In the genomic region with DNA sequence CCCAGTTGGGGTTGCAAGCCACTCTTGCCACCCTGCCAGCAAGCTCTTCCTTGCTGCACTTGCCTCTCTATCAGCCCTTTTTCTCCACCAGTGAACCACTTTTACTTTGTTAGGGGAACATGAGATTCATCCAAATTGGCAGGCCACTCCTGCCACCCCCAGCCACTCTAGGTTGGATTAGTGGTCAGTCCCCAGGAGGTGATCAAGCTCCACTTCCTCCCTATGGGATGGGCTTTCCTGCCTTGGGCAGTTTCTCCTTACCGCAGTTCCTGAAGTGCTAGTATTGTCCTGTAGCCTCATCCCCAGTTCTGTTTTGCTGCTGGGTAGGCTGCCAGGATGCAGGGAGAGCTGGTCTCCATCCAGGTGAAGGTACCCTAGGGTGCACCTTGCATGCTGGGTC, we compare ENCODE assay signal across 21 cellular contexts.
DNase-seq lines count a peak whose midpoint lies in the region; ATAC-seq and TF ChIP-seq lines count a peak whose summit lies in the region.
"Had no signal": no experiment of that assay in that cellular context is flagged by ENCODE, and none has a peak within 500 bp of the region (broad histone marks: within the 10 kb centered on the region; RNA-seq: fewer than 3 reads in every experiment).

No MANE protein-coding gene starts in this region.

- H3K27me3 Mint-ChIP-seq in activated T-cell treated with anti-CD3 and anti-CD28 coated beads, Interleukin-2, amount 50 U/mL, for 4 hours (ENCODE audit: low read depth) = no peaks in the 10 kb centered on the region
- H3K27me3 Mint-ChIP-seq in CD8-positive, alpha-beta T cell (ENCODE audit: low read depth) = peaks cover 8% of the 10 kb centered on the region
- peaks cover 4% of the 10 kb centered on the region for H3K27me3 Mint-ChIP-seq in activated T-helper 1 cell treated with anti-CD3 and anti-CD28 coated beads, Interleukin-12 subunit alpha, Interleukin-12 subunit beta, Interleukin-2, Interleukin-4 antibody, amounts not matched to agents 30 ng/mL and 10 ng/mL and 1 ng/mL, durations not matched to agents 14 hours and 24 hours and 36 hours (ENCODE audit: insufficient read depth)
- peaks cover 2 to 36% (median 12%) of the 10 kb centered on the region in 5 donors for H3K27me3 Mint-ChIP-seq in naive thymus-derived CD8-positive, alpha-beta T cell

- peaks cover 6% of the 10 kb centered on the region for H3K4me1 ChIP-seq in CD8-positive, alpha-beta T cell (ENCODE audit: insufficient read depth, low read length)
- no peaks in the 10 kb centered on the region for H3K4me1 ChIP-seq in thyroid gland
- H3K4me1 ChIP-seq: esophagus squamous epithelium, vagina had no signal

- no peak overlapping the region for H3K27ac Mint-ChIP-seq in CD8-positive, alpha-beta T cell
- H3K27ac Mint-ChIP-seq in activated T-helper 1 cell treated with anti-CD3 and anti-CD28 coated beads, Interleukin-12 subunit alpha, Interleukin-12 subunit beta, Interleukin-2, Interleukin-4 antibody, amounts not matched to agents 30 ng/mL and 10 ng/mL and 1 ng/mL, durations not matched to agents 14 hours and 24 hours and 36 hours = peak overlapping the region; percentile 55
- peak overlapping the region in 4 of 10 donors; percentile 35 to 79 (median 64) for H3K27ac Mint-ChIP-seq in naive thymus-derived CD8-positive, alpha-beta T cell

- no peaks in the 10 kb centered on the region for H3K36me3 ChIP-seq in CD8-positive, alpha-beta T cell (ENCODE audit: insufficient read depth, low read length)
- H3K36me3 ChIP-seq in thyroid gland = no peaks in the 10 kb centered on the region
- H3K36me3 ChIP-seq: esophagus squamous epithelium, vagina had no signal

- H3K9me3 Mint-ChIP-seq in activated T-cell treated with anti-CD3 and anti-CD28 coated beads, Interleukin-2, amount 50 U/mL, for 4 hours = no peaks in the 10 kb centered on the region
- no peaks in the 10 kb centered on the region for H3K9me3 Mint-ChIP-seq in CD8-positive, alpha-beta T cell
- no peaks in the 10 kb centered on the region for H3K9me3 Mint-ChIP-seq in activated T-helper 1 cell treated with anti-CD3 and anti-CD28 coated beads, Interleukin-12 subunit alpha, Interleukin-12 subunit beta, Interleukin-2, Interleukin-4 antibody, amounts not matched to agents 30 ng/mL and 10 ng/mL and 1 ng/mL, durations not matched to agents 14 hours and 24 hours and 36 hours
- peaks cover 0 to 3% (median 0%) of the 10 kb centered on the region in 9 donors for H3K9me3 Mint-ChIP-seq in naive thymus-derived CD8-positive, alpha-beta T cell
- H3K9me3 Mint-ChIP-seq: activated T-cell treated with anti-CD3 and anti-CD28 coated beads, Interleukin-2, amount 50 U/mL, for 24 hours had no signal

- whole genome bisulfite sequencing in thyroid gland, 2 donors = 92 to 100% methylated on average over 1 of the region's 1 CpG

- H3K27me3 ChIP-seq in CD8-positive, alpha-beta T cell (ENCODE audit: insufficient read depth, low read length) = no peaks in the 10 kb centered on the region
- H3K27me3 ChIP-seq in thyroid gland = no peaks in the 10 kb centered on the region
- H3K27me3 ChIP-seq: vagina had no signal

- H3K4me3 ChIP-seq in CD8-positive, alpha-beta T cell (ENCODE audit: low read depth, low read length) = no peak overlapping the region
- no peak overlapping the region for H3K4me3 ChIP-seq in coronary artery
- no peak overlapping the region for H3K4me3 ChIP-seq in thyroid gland (replicated peaks in 1 of 3)
- H3K4me3 ChIP-seq: GM12878, vagina had no signal

- no peak for TF ChIP-seq CTCF in CD8-positive, alpha-beta T cell (IDR thresholded peaks at IDR 0.05)
- TF ChIP-seq CTCF in coronary artery (IDR thresholded peaks at IDR 0.05) (no peak), thyroid gland (IDR thresholded peaks at IDR 0.05) (no peak)

- intact Hi-C loops in CD8-positive, alpha-beta T cell (cut with DNase I, micrococcal nuclease) = no loop called here
- intact Hi-C loops in activated T-helper 1 cell treated with anti-CD3 and anti-CD28 coated beads, Interleukin-12 subunit alpha, Interleukin-12 subunit beta, Interleukin-2, Interleukin-4 antibody, amounts not matched to agents 30 ng/mL and 10 ng/mL and 1 ng/mL, durations not matched to agents 14 hours and 24 hours and 36 hours (cut with micrococcal nuclease) = no loop called here
- intact Hi-C loops in thyroid gland (cut with DNase I) = loop anchor here (5.0 kb wide), 1 partner anchor 90 kb away; no protein-coding TSS in a partner anchor

- H3K9me3 ChIP-seq in CD8-positive, alpha-beta T cell (ENCODE audit: low read length) = no peaks in the 10 kb centered on the region
- H3K9me3 ChIP-seq in thyroid gland = no peaks in the 10 kb centered on the region
- H3K9me3 ChIP-seq: esophagus squamous epithelium, vagina had no signal

- H3K4me1 Mint-ChIP-seq in activated T-cell treated with anti-CD3 and anti-CD28 coated beads, Interleukin-2, amount 50 U/mL, for 4 hours (ENCODE audit: low read depth) = peaks cover 18% of the 10 kb centered on the region
- H3K4me1 Mint-ChIP-seq in CD8-positive, alpha-beta T cell (ENCODE audit: low read depth) = peaks cover 10% of the 10 kb centered on the region
- peaks cover 13% of the 10 kb centered on the region for H3K4me1 Mint-ChIP-seq in activated T-helper 1 cell treated with anti-CD3 and anti-CD28 coated beads, Interleukin-12 subunit alpha, Interleukin-12 subunit beta, Interleukin-2, Interleukin-4 antibody, amounts not matched to agents 30 ng/mL and 10 ng/mL and 1 ng/mL, durations not matched to agents 14 hours and 24 hours and 36 hours (ENCODE audit: low read depth)
- peaks cover 7 to 14% (median 10%) of the 10 kb centered on the region in 4 donors for H3K4me1 Mint-ChIP-seq in naive thymus-derived CD8-positive, alpha-beta T cell

- H3K27ac ChIP-seq in CD8-positive, alpha-beta T cell (ENCODE audit: low read depth, low read length) = no peak overlapping the region
- no peak overlapping the region for H3K27ac ChIP-seq in coronary artery
- H3K27ac ChIP-seq in thyroid gland = no peak overlapping the region
- H3K27ac ChIP-seq: esophagus squamous epithelium, KMS-11, vagina had no signal

- no peaks in the 10 kb centered on the region for H3K36me3 Mint-ChIP-seq in activated T-cell treated with anti-CD3 and anti-CD28 coated beads, Interleukin-2, amount 50 U/mL, for 4 hours (ENCODE audit: insufficient read depth)
- no peaks in the 10 kb centered on the region for H3K36me3 Mint-ChIP-seq in CD8-positive, alpha-beta T cell
- no peaks in the 10 kb centered on the region for H3K36me3 Mint-ChIP-seq in activated T-helper 1 cell treated with anti-CD3 and anti-CD28 coated beads, Interleukin-12 subunit alpha, Interleukin-12 subunit beta, Interleukin-2, Interleukin-4 antibody, amounts not matched to agents 30 ng/mL and 10 ng/mL and 1 ng/mL, durations not matched to agents 14 hours and 24 hours and 36 hours (ENCODE audit: low read depth)
- H3K36me3 Mint-ChIP-seq in naive thymus-derived CD8-positive, alpha-beta T cell = peaks cover 0 to 6% (median 0%) of the 10 kb centered on the region in 3 donors

- POLR2A ChIA-PET in CD8-positive, alpha-beta T cell (lab: Charles Lee) = no interaction called here
- POLR2A ChIA-PET in naive thymus-derived CD8-positive, alpha-beta T cell (lab: Charles Lee) = no interaction called here

- CTCF ChIA-PET in CD8-positive, alpha-beta T cell (lab: Charles Lee) = no interaction called here

- DNase-seq in activated T-cell treated with anti-CD3 and anti-CD28 coated beads, Interleukin-2, amount 50 U/mL, for 4 hours = no peak
- no peak for DNase-seq in activated T-cell treated with anti-CD3 and anti-CD28 coated beads for 4 hours
- DNase-seq in CD8-positive, alpha-beta T cell = no peak
- DNase-seq in activated T-helper 1 cell treated with anti-CD3 and anti-CD28 coated beads, Interleukin-12 subunit alpha, Interleukin-12 subunit beta, Interleukin-2, Interleukin-4 antibody, amounts not matched to agents 30 ng/mL and 10 ng/mL and 1 ng/mL, durations not matched to agents 14 hours and 24 hours and 36 hours (ENCODE audit: low spot score) = no peak
- DNase-seq in naive thymus-derived CD8-positive, alpha-beta T cell = no peak
- DNase-seq in coronary artery (ENCODE audit: low spot score) = no peak
- no peak for DNase-seq in thyroid gland
- DNase-seq in NCI-H748 (lab: John Stamatoyannopoulos, UW; ENCODE audit: unreplicated experiment) = no peak
- DNase-seq: activated T-cell treated with anti-CD3 and anti-CD28 coated beads, Interleukin-2, amount 50 U/mL, for 24 hours; cerebellar nuclear complex; DMS 273 treated with DMSO at 0.1 percent for 48 hours; effector CD8-positive, alpha-beta T cell; esophagus squamous epithelium; GDM1; NCI-H1092; NCI-H2081 had no signal

- peak overlapping the region; percentile 62 for H3K4me3 Mint-ChIP-seq in activated T-cell treated with anti-CD3 and anti-CD28 coated beads, Interleukin-2, amount 50 U/mL, for 4 hours
- peak overlapping the region; percentile 64 for H3K4me3 Mint-ChIP-seq in CD8-positive, alpha-beta T cell
- peak overlapping the region; percentile 49 for H3K4me3 Mint-ChIP-seq in activated T-helper 1 cell treated with anti-CD3 and anti-CD28 coated beads, Interleukin-12 subunit alpha, Interleukin-12 subunit beta, Interleukin-2, Interleukin-4 antibody, amounts not matched to agents 30 ng/mL and 10 ng/mL and 1 ng/mL, durations not matched to agents 14 hours and 24 hours and 36 hours
- H3K4me3 Mint-ChIP-seq in naive thymus-derived CD8-positive, alpha-beta T cell = peak overlapping the region; percentile 48 to 82 (median 72)

- ATAC-seq in activated T-cell treated with anti-CD3 and anti-CD28 coated beads, Interleukin-2, amount 50 U/mL, for 4 hours = no peak
- ATAC-seq in CD8-positive, alpha-beta T cell = no peak
- no peak for ATAC-seq in naive thymus-derived CD8-positive, alpha-beta T cell
- ATAC-seq: Right ventricle myocardium inferior, sciatic nerve had no signal

- TF ChIP-seq POLR2A in thyroid gland (IDR thresholded peaks at IDR 0.05) = no peak
